In genomic region chrX:75746891-75747639, GRCh38 we compare ENCODE assay signal across 7 cellular contexts. TPM values are rescaled to one million over a fixed set of nuclear protein-coding genes. Genes with fewer than 3 reads are reported as not detected.
DNase-seq lines count a peak whose midpoint lies in the region; ATAC-seq, FAIRE-seq and TF ChIP-seq lines count a peak whose summit lies in the region.

No MANE protein-coding gene starts in this region.

- peak overlapping the region; percentile 93 for H3K4me3 Mint-ChIP-seq in glutamatergic neuron (ENCODE audit: unreplicated experiment)

- peaks cover 0 to 9% (median 0%) of the 10 kb centered on the region in 4 donors for H3K27me3 ChIP-seq in pancreas
- no peaks in the 10 kb centered on the region for H3K27me3 ChIP-seq in aorta (ENCODE audit: control insufficient read depth in 1 of 2, insufficient read depth in 2 of 2, low read length in 1 of 2)

- H3K27ac ChIP-seq in pancreas: no peak overlapping the region
- H3K27ac ChIP-seq in aorta (ENCODE audit: low read depth in 1 of 2, low read length in 2 of 2): peak overlapping the region in 1 of 2 donors; percentile 63

- H3K4me1 ChIP-seq in pancreas: no peaks in the 10 kb centered on the region
- no peaks in the 10 kb centered on the region for H3K4me1 ChIP-seq in aorta (ENCODE audit: control insufficient read depth in 1 of 2, insufficient read depth in 2 of 2, low read length in 2 of 2)

- H3K9me3 ChIP-seq in pancreas (no peaks in the 10 kb centered on the region), aorta (ENCODE audit: control insufficient read depth, low read length) (peaks cover 3% of the 10 kb centered on the region)

- no peak for DNase-seq in HFF-Myc (ENCODE audit: extremely low read depth, low read depth)
- peak; percentile 1 for DNase-seq in NCI-H510A (lab: John Stamatoyannopoulos, UW)
- DNase-seq in activated effector memory CD4-positive, alpha-beta T cell treated with Interleukin-2 at 50 U/mL for 16 hours: peak; percentile 2
- DNase-seq in glutamatergic neuron: peak; percentile 64
- DNase-seq in pancreas: peak in 4 of 6 donors; percentile 15 to 64 (median 42)
- peak; percentile 60 to 79 for DNase-seq in aorta

- no peaks in the 10 kb centered on the region for H3K4me1 Mint-ChIP-seq in glutamatergic neuron (ENCODE audit: low read depth, unreplicated experiment)

- TF ChIP-seq CTCF in HFF-Myc (IDR thresholded peaks at IDR 0.05; ENCODE audit: low read depth, low read length, missing control alignments) (no peak), glutamatergic neuron (IDR thresholded peaks at IDR 0.05; ENCODE audit: partially characterized antibody, unreplicated experiment) (no peak), pancreas (IDR thresholded peaks at IDR 0.05) (no peak)

- H3K27ac Mint-ChIP-seq in glutamatergic neuron (ENCODE audit: unreplicated experiment): no peak overlapping the region

- H3K9me3 Mint-ChIP-seq in glutamatergic neuron (ENCODE audit: unreplicated experiment): peaks cover 9% of the 10 kb centered on the region

- peaks cover 13% of the 10 kb centered on the region for H3K36me3 Mint-ChIP-seq in glutamatergic neuron (ENCODE audit: unreplicated experiment)

- intact Hi-C loops in pancreas (cut with DNase I): no loop called here
- intact Hi-C loops in aorta (cut with DNase I): no loop called here

- FAIRE-seq in pancreas (lab: Jason Lieb, UNC): no peak

- H3K27me3 Mint-ChIP-seq in glutamatergic neuron (ENCODE audit: unreplicated experiment): no peaks in the 10 kb centered on the region

- WGBS in pancreas, 2 donors: 14 to 32% methylated on average over 30 to 54 of the region's 54 CpGs
- 6 to 42% methylated on average over 35 to 54 of the region's 54 CpGs for WGBS in aorta, 2 donors

- ATAC-seq in GM18502 (IDR thresholded peaks at IDR 0.05; ENCODE audit: poor library complexity, unreplicated experiment) (peak; percentile 89), pancreas (peak; percentile 74 to 91 (median 82)), aorta (ENCODE audit: low FRiP score) (no peak)

- H3K36me3 ChIP-seq in pancreas (no peaks in the 10 kb centered on the region), aorta (ENCODE audit: control insufficient read depth in 1 of 2, insufficient read depth in 2 of 2, low read length in 1 of 2) (no peaks in the 10 kb centered on the region)

- H3K4me3 ChIP-seq in HFF-Myc (replicated peaks; ENCODE audit: low read depth, low read length) (peak overlapping the region; percentile 30), pancreas (peak overlapping the region; percentile 1 to 43 (median 30)), aorta (ENCODE audit: low read length in 2 of 2) (peak overlapping the region; percentile 5 to 69)

RNA-seq across cellular contexts. Expression of gene MAGEE2, which starts 38.0 kb away (rescaled TPM):
- total RNA-seq in glutamatergic neuron (ENCODE audit: unreplicated experiment): not detected
- not detected for total RNA-seq in pancreas
- polyA plus RNA-seq in pancreas: under 1 TPM in 1 of 2 donors, not detected in 1; 0.14 TPM
- under 1 TPM in 1 of 2 donors, not detected in 1; 0.69 TPM for total RNA-seq in aorta
- not detected for polyA plus RNA-seq in aorta
